ENCODE assay signal across 8 cellular contexts in the genomic region with DNA sequence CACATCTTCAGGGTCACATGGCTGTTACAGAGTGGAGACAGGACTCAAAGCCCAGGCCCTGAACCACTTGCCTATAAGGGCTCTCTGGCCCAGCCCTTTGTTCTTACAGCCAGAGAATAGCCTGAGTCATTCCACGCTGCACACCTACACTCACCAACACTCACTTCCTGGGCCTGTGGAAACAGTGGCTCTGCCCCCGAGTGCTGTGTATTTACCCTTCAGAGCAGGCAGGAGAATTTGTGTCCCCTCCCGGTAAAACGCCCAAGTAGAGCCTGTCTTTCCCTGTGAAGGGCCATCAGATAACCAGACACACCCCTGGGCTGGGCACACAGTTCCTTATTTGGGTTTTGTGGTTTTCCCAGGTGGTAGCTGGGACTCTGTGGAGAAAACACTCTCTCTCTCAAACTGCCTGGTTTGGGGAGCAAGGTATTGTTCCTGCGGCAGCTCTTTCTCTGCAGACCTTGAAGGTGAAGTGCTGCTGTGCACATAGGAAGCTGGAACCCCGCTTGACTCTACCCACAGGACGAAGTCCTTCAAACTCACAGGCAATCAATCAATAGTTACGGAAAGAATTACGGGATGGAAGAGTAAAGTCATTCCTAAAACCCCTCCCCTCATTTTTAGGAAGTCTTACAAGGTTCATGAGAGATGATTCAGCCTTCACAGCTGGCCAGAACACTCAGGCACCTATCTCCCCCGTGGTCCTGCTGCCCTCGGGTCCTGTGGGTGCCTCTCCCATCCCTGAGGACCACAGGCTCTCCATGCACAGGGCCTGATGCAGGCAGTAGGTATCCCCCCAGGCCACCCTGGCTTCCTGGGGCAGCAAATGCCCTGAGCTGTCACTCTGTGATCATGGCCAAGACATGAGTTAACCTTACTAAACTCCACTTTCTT. TPM values are rescaled to one million over a fixed set of nuclear protein-coding genes. Genes with fewer than 3 reads are reported as not detected.
DNase-seq lines count a peak whose midpoint lies in the region; ATAC-seq and TF ChIP-seq lines count a peak whose summit lies in the region.

No MANE protein-coding gene starts in this region.

- peak overlapping the region; percentile 72 for H3K27ac ChIP-seq in hepatocyte

- no peak for ATAC-seq in HG02973 (IDR thresholded peaks at IDR 0.05; ENCODE audit: unreplicated experiment)

- H3K9me2 ChIP-seq in hepatocyte (replicated peaks; ENCODE audit: insufficient read depth) = no peaks in the 10 kb centered on the region

- peaks cover 4% of the 10 kb centered on the region for H3K4me1 ChIP-seq in hepatocyte (ENCODE audit: insufficient read depth)

- DNase-seq in NCI-H2029 (lab: John Stamatoyannopoulos, UW) (peak; percentile 49), NCI-H2029 treated with DMSO at 0.1 percent for 48 hours (lab: John Stamatoyannopoulos, UW) (no peak), hepatocyte (ENCODE audit: low spot score) (peak; percentile 55), NCI-H524 treated with DMSO at 0.1 percent for 48 hours (lab: John Stamatoyannopoulos, UW) (no peak), cerebellum (ENCODE audit: low spot score) (no peak)
- peak; percentile 70 to 78 for DNase-seq in activated CD4-positive, alpha-beta T cell treated with anti-CD3 and anti-CD28 coated beads, Interleukin-2, amount 50 U/mL, for 48 hours
- peak; percentile 74 for DNase-seq in stimulated activated CD8-positive, alpha-beta memory T cell treated with anti-CD3 and anti-CD28 coated beads, Interleukin-4, amount 100 ng/mL, for 48 hours

- H4K20me1 ChIP-seq in hepatocyte (ENCODE audit: insufficient read depth, poor library complexity, severe bottlenecking) = no peaks in the 10 kb centered on the region

- no peaks in the 10 kb centered on the region for H3K27me3 ChIP-seq in hepatocyte

- no peak for TF ChIP-seq CTCF in hepatocyte (IDR thresholded peaks at IDR 0.05; ENCODE audit: poor library complexity)

- no peaks in the 10 kb centered on the region for H3K9me3 ChIP-seq in hepatocyte (ENCODE audit: low read depth)

- no peak overlapping the region for H3K4me2 ChIP-seq in hepatocyte

- H3K4me3 ChIP-seq in hepatocyte = no peak overlapping the region

- WGBS in hepatocyte (ENCODE audit: low lambda C conversion rate, missing lambda C conversion rate) = 54% methylated on average over 11 of the region's 11 CpGs

- H2AFZ ChIP-seq in hepatocyte = no peak overlapping the region

- peaks cover 6% of the 10 kb centered on the region for H3K79me2 ChIP-seq in hepatocyte

- H3K36me3 ChIP-seq in hepatocyte (replicated peaks; ENCODE audit: insufficient read depth, low read depth) = no peaks in the 10 kb centered on the region

RNA-seq across cellular contexts. Expression of a gene that starts 20.3 kb away (rescaled TPM):
- total RNA-seq in hepatocyte = 2.1 and 3.2 TPM in 2 replicates
- 1.1 and 1.9 TPM in 2 replicates for polyA plus RNA-seq in hepatocyte
- total RNA-seq in cerebellum = 1.3 TPM

RNA-seq across cellular contexts. Expression of a gene that starts 59.7 kb away (rescaled TPM):
- not detected in 2 replicates for total RNA-seq in hepatocyte
- 0.12 and 0.29 TPM in 2 replicates for polyA plus RNA-seq in hepatocyte
- 0.09 TPM for total RNA-seq in cerebellum

Comparison
In these comparisons a context has a peak if more than half of its experiments do, and no peak if none do; other contexts are left out.
1. DNase-seq: peak in NCI-H2029 (single experiment), activated CD4-positive, alpha-beta T cell treated with anti-CD3 and anti-CD28 coated beads, Interleukin-2, amount 50 U/mL, for 48 hours (2 of 2), hepatocyte (single experiment) and stimulated activated CD8-positive, alpha-beta memory T cell treated with anti-CD3 and anti-CD28 coated beads, Interleukin-4, amount 100 ng/mL, for 48 hours (single experiment); none in NCI-H2029 treated with DMSO at 0.1 percent for 48 hours (single experiment), NCI-H524 treated with DMSO at 0.1 percent for 48 hours (single experiment) and cerebellum (single experiment).